1 cellular context compared by ENCODE assay signal in genomic region chr10:100339236-100339635, GRCh38.
TF ChIP-seq lines count a peak whose summit lies in the region.

No MANE protein-coding gene starts in this region.

TF ChIP-seq in IMR-90, 13 proteins besides CTCF, POLR2A, EP300 and RAD21 (continued from another document):
- no peak for TF ChIP-seq ELK1 (IDR thresholded peaks at IDR 0.05; ENCODE audit: borderline replicate concordance, low read depth, low read length)
